Comparison of ENCODE assay signal across 1 cellular context in the genomic region with DNA sequence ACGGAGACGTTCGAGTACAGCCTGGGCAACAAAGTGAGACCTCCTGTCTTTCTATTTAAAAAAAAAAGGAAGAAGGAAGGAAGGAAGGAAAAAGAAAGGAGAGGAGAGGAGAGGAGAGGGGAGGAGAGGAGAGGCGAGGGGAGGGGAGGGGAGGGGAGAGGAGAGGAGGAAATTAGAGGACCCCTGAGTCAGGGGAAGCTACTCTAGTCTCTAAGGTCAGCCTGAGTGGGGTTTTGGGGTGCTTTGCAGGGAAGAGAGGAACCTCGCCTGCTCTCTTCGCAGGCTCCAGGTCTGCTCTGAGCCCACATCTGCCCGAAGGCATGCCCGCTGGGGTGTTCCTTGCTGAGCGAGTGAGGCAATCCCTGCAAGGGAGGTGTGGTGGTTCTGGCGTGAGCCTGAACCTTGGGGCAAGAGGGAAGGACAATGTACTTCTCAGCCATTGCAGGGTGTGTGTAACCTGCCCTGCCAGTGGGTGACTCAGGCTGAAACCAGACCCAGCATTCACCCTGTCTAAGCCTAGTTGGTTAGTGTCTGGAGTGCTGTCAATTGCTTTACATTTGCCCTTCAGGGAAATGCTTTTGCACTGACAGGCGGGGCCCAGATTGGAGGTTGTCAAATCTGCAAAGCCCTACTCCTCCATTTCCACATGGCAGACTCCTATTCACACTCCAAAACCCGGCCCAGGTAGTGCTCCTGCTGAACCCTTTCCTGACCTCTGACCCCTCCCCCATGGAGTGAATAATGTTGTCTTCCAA.
TF ChIP-seq lines count a peak whose summit lies in the region.

No MANE protein-coding gene starts in this region.

TF ChIP-seq in A549, 52 proteins besides CTCF, POLR2A, EP300 and RAD21 (continued from another document):
- TF ChIP-seq ELK1 (IDR thresholded peaks at IDR 0.05; ENCODE audit: low read depth, low read length) = no peak
- TF ChIP-seq, protein P1, sequence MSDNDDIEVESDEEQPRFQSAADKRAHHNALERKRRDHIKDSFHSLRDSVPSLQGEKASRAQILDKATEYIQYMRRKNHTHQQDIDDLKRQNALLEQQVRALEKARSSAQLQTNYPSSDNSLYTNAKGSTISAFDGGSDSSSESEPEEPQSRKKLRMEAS (IDR thresholded peaks at IDR 0.05) = peak; percentile 17; the same call in 1 of the 2 replicates
